Comparison of ENCODE assay signal across 2 cellular contexts in the genomic region with DNA sequence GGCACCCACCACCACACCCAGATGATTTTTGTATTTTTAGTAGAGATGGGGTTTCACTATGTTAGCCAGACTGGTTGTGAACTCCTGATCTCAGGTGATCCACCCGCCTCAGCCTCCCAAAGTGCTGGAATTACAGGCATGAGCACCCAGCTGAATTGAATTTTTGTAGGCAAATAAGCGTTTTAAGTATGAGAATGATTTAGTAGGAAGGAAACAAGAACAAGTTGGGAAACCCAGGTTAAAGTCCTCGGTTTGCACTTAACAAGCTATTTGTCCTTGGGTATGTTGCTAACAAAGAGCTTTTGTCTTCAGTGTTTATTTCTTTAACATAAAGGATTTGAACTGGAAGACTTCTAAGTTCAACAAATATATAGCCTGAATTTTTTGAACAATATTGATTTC.
TF ChIP-seq lines count a peak whose summit lies in the region.

No MANE protein-coding gene starts in this region.

TF ChIP-seq in GM23338, 12 proteins besides CTCF, POLR2A, EP300 and RAD21 (continued from another document):
- TF ChIP-seq, protein P1, sequence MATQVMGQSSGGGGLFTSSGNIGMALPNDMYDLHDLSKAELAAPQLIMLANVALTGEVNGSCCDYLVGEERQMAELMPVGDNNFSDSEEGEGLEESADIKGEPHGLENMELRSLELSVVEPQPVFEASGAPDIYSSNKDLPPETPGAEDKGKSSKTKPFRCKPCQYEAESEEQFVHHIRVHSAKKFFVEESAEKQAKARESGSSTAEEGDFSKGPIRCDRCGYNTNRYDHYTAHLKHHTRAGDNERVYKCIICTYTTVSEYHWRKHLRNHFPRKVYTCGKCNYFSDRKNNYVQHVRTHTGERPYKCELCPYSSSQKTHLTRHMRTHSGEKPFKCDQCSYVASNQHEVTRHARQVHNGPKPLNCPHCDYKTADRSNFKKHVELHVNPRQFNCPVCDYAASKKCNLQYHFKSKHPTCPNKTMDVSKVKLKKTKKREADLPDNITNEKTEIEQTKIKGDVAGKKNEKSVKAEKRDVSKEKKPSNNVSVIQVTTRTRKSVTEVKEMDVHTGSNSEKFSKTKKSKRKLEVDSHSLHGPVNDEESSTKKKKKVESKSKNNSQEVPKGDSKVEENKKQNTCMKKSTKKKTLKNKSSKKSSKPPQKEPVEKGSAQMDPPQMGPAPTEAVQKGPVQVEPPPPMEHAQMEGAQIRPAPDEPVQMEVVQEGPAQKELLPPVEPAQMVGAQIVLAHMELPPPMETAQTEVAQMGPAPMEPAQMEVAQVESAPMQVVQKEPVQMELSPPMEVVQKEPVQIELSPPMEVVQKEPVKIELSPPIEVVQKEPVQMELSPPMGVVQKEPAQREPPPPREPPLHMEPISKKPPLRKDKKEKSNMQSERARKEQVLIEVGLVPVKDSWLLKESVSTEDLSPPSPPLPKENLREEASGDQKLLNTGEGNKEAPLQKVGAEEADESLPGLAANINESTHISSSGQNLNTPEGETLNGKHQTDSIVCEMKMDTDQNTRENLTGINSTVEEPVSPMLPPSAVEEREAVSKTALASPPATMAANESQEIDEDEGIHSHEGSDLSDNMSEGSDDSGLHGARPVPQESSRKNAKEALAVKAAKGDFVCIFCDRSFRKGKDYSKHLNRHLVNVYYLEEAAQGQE (IDR thresholded peaks at IDR 0.05; ENCODE audit: unreplicated experiment), result no peak

TF ChIP-seq in HepG2, 621 proteins besides CTCF, POLR2A, EP300 and RAD21 (continued from another document and continues in another):
- TF ChIP-seq, protein P2, sequence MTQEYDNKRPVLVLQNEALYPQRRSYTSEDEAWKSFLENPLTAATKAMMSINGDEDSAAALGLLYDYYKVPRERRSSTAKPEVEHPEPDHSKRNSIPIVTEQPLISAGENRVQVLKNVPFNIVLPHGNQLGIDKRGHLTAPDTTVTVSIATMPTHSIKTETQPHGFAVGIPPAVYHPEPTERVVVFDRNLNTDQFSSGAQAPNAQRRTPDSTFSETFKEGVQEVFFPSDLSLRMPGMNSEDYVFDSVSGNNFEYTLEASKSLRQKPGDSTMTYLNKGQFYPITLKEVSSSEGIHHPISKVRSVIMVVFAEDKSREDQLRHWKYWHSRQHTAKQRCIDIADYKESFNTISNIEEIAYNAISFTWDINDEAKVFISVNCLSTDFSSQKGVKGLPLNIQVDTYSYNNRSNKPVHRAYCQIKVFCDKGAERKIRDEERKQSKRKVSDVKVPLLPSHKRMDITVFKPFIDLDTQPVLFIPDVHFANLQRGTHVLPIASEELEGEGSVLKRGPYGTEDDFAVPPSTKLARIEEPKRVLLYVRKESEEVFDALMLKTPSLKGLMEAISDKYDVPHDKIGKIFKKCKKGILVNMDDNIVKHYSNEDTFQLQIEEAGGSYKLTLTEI (CRISPR knock-in tag; conservative IDR thresholded peaks at IDR 0.05), result no peak
- TF ChIP-seq NFIC (IDR thresholded peaks at IDR 0.05; ENCODE audit: low read length) (peak; percentile 85; the same call in 1 of the 2 replicates), NFYB (CRISPR knock-in tag; IDR thresholded peaks at IDR 0.05) (no peak), FOXA1 (IDR thresholded peaks at IDR 0.05) (no peak), FOXA1 (CRISPR knock-in tag; IDR thresholded peaks at IDR 0.05) (peak; percentile 62), TCF7 (IDR thresholded peaks at IDR 0.05; ENCODE audit: low read depth) (peak; percentile 54; the same call in 1 of the 2 replicates), ATRX (CRISPR knock-in tag; IDR thresholded peaks at IDR 0.05; ENCODE audit: borderline replicate concordance) (no peak), PPARG (CRISPR knock-in tag; conservative IDR thresholded peaks at IDR 0.05) (peak; percentile 62), ZSCAN21 (CRISPR knock-in tag; IDR thresholded peaks at IDR 0.05; ENCODE audit: borderline replicate concordance) (no peak), JUN (CRISPR knock-in tag; IDR thresholded peaks at IDR 0.05) (no peak), ZNF790 (CRISPR knock-in tag; IDR thresholded peaks at IDR 0.05; ENCODE audit: borderline replicate concordance) (no peak), NFATC3 (CRISPR knock-in tag; IDR thresholded peaks at IDR 0.05) (no peak), RAD51 (IDR thresholded peaks at IDR 0.05; ENCODE audit: borderline replicate concordance) (no peak), NR2F1 (CRISPR knock-in tag; IDR thresholded peaks at IDR 0.05) (no peak), ADNP (CRISPR knock-in tag; IDR thresholded peaks at IDR 0.05) (no peak), AHR (CRISPR knock-in tag; IDR thresholded peaks at IDR 0.05) (no peak), GABPB1 (CRISPR knock-in tag; IDR thresholded peaks at IDR 0.05) (no peak), SIX1 (CRISPR knock-in tag; IDR thresholded peaks at IDR 0.05; ENCODE audit: borderline replicate concordance) (no peak), PHF8 (CRISPR knock-in tag; IDR thresholded peaks at IDR 0.05) (no peak), HMG20B (CRISPR knock-in tag; conservative IDR thresholded peaks at IDR 0.05) (0 out of 2 replicates have a peak, but pooled peaks have one; percentile 60), STAG1 (CRISPR knock-in tag; IDR thresholded peaks at IDR 0.05) (0 out of 2 replicates have a peak, but pooled peaks have one; percentile 4), ATF1 (CRISPR knock-in tag; IDR thresholded peaks at IDR 0.05) (no peak), ZNF883 (CRISPR knock-in tag; IDR thresholded peaks at IDR 0.05; ENCODE audit: not compliant biosample characterization) (no peak), HNF4G (IDR thresholded peaks at IDR 0.05; ENCODE audit: borderline replicate concordance, low read depth, low read length) (peak; percentile 88), HNF4G (CRISPR knock-in tag; IDR thresholded peaks at IDR 0.05; ENCODE audit: borderline replicate concordance, low read depth) (peak; percentile 47; the same call in 1 of the 2 replicates)
- TF ChIP-seq, protein P3, sequence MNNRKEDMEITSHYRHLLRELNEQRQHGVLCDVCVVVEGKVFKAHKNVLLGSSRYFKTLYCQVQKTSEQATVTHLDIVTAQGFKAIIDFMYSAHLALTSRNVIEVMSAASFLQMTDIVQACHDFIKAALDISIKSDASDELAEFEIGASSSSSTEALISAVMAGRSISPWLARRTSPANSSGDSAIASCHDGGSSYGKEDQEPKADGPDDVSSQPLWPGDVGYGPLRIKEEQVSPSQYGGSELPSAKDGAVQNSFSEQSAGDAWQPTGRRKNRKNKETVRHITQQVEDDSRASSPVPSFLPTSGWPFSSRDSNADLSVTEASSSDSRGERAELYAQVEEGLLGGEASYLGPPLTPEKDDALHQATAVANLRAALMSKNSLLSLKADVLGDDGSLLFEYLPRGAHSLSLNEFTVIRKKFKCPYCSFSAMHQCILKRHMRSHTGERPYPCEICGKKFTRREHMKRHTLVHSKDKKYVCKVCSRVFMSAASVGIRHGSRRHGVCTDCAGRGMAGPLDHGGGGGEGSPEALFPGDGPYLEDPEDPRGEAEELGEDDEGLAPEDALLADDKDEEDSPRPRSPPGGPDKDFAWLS (CRISPR knock-in tag; IDR thresholded peaks at IDR 0.05; ENCODE audit: borderline replicate concordance), result no peak
- TF ChIP-seq, protein P4, sequence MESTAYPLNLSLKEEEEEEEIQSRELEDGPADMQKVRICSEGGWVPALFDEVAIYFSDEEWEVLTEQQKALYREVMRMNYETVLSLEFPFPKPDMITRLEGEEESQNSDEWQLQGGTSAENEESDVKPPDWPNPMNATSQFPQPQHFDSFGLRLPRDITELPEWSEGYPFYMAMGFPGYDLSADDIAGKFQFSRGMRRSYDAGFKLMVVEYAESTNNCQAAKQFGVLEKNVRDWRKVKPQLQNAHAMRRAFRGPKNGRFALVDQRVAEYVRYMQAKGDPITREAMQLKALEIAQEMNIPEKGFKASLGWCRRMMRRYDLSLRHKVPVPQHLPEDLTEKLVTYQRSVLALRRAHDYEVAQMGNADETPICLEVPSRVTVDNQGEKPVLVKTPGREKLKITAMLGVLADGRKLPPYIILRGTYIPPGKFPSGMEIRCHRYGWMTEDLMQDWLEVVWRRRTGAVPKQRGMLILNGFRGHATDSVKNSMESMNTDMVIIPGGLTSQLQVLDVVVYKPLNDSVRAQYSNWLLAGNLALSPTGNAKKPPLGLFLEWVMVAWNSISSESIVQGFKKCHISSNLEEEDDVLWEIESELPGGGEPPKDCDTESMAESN (CRISPR knock-in tag; conservative IDR thresholded peaks at IDR 0.05), result no peak
- TF ChIP-seq, protein P5, sequence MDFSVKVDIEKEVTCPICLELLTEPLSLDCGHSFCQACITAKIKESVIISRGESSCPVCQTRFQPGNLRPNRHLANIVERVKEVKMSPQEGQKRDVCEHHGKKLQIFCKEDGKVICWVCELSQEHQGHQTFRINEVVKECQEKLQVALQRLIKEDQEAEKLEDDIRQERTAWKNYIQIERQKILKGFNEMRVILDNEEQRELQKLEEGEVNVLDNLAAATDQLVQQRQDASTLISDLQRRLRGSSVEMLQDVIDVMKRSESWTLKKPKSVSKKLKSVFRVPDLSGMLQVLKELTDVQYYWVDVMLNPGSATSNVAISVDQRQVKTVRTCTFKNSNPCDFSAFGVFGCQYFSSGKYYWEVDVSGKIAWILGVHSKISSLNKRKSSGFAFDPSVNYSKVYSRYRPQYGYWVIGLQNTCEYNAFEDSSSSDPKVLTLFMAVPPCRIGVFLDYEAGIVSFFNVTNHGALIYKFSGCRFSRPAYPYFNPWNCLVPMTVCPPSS (IDR thresholded peaks at IDR 0.05), result no peak
- TF ChIP-seq, protein P6, sequence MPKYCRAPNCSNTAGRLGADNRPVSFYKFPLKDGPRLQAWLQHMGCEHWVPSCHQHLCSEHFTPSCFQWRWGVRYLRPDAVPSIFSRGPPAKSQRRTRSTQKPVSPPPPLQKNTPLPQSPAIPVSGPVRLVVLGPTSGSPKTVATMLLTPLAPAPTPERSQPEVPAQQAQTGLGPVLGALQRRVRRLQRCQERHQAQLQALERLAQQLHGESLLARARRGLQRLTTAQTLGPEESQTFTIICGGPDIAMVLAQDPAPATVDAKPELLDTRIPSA (CRISPR knock-in tag; IDR thresholded peaks at IDR 0.05; ENCODE audit: borderline replicate concordance), result no peak
- TF ChIP-seq, protein P7, sequence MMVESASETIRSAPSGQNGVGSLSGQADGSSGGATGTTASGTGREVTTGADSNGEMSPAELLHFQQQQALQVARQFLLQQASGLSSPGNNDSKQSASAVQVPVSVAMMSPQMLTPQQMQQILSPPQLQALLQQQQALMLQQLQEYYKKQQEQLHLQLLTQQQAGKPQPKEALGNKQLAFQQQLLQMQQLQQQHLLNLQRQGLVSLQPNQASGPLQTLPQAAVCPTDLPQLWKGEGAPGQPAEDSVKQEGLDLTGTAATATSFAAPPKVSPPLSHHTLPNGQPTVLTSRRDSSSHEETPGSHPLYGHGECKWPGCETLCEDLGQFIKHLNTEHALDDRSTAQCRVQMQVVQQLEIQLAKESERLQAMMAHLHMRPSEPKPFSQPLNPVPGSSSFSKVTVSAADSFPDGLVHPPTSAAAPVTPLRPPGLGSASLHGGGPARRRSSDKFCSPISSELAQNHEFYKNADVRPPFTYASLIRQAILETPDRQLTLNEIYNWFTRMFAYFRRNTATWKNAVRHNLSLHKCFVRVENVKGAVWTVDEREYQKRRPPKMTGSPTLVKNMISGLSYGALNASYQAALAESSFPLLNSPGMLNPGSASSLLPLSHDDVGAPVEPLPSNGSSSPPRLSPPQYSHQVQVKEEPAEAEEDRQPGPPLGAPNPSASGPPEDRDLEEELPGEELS (CRISPR knock-in tag; IDR thresholded peaks at IDR 0.05), result peak; percentile 54
- TF ChIP-seq, protein P8, sequence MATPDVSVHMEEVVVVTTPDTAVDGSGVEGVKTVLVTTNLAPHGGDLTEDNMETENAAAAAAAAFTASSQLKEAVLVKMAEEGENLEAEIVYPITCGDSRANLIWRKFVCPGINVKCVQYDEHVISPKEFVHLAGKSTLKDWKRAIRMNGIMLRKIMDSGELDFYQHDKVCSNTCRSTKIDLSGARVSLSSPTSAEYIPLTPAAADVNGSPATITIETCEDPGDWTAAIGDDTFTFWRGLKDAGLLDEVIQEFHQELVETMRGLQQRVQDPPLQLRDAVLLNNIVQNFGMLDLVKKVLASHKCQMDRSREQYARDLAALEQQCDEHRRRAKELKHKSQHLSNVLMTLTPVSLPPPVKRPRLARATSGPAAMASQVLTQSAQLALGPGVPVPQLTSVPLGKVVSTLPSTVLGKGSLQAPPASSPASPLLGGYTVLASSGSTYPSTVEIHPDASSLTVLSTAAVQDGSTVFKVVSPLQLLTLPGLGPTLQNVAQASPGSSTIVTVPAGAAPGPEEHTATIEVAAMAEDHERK (CRISPR knock-in tag; IDR thresholded peaks at IDR 0.05; ENCODE audit: low read depth), result no peak
- TF ChIP-seq, protein P9, sequence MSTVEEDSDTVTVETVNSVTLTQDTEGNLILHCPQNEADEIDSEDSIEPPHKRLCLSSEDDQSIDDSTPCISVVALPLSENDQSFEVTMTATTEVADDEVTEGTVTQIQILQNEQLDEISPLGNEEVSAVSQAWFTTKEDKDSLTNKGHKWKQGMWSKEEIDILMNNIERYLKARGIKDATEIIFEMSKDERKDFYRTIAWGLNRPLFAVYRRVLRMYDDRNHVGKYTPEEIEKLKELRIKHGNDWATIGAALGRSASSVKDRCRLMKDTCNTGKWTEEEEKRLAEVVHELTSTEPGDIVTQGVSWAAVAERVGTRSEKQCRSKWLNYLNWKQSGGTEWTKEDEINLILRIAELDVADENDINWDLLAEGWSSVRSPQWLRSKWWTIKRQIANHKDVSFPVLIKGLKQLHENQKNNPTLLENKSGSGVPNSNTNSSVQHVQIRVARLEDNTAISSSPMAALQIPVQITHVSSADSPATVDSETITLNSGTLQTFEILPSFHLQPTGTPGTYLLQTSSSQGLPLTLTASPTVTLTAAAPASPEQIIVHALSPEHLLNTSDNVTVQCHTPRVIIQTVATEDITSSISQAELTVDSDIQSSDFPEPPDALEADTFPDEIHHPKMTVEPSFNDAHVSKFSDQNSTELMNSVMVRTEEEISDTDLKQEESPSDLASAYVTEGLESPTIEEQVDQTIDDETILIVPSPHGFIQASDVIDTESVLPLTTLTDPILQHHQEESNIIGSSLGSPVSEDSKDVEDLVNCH (CRISPR knock-in tag; IDR thresholded peaks at IDR 0.05), result no peak
- TF ChIP-seq, protein P10, sequence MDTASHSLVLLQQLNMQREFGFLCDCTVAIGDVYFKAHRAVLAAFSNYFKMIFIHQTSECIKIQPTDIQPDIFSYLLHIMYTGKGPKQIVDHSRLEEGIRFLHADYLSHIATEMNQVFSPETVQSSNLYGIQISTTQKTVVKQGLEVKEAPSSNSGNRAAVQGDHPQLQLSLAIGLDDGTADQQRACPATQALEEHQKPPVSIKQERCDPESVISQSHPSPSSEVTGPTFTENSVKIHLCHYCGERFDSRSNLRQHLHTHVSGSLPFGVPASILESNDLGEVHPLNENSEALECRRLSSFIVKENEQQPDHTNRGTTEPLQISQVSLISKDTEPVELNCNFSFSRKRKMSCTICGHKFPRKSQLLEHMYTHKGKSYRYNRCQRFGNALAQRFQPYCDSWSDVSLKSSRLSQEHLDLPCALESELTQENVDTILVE (CRISPR knock-in tag; IDR thresholded peaks at IDR 0.05), result no peak
- TF ChIP-seq, protein P11, sequence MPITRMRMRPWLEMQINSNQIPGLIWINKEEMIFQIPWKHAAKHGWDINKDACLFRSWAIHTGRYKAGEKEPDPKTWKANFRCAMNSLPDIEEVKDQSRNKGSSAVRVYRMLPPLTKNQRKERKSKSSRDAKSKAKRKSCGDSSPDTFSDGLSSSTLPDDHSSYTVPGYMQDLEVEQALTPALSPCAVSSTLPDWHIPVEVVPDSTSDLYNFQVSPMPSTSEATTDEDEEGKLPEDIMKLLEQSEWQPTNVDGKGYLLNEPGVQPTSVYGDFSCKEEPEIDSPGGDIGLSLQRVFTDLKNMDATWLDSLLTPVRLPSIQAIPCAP (CRISPR knock-in tag; IDR thresholded peaks at IDR 0.05; ENCODE audit: low read depth), result no peak
